In the genomic region with DNA sequence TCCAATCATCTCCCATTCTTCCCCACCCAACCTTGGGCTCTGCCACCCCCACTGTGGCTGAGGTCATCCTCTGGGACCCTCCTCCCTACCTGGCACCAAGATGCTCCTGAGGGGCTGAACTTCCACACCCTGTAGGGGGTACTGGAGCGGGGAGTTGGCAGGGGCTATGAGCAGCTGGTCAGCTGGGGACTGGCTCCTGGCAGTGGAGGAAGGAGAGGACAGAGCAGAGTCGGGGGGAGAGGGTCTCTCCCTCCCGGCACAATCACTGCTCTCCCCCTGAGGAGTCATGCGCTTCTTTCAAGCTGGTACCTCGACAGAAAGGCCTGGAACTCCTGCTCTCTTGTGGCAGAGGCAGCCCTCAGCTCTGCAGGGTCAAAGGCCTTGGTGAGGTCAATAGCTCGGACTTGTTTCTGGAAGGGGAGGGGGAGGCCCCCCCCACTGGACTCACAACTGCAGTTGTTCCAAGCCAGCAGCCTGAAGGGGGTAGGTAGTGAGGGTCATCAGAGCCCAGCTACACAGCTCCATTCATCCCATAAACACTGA, we compare ENCODE assay signal across 15 cellular contexts. TPM values are rescaled to one million over a fixed set of nuclear protein-coding genes. Genes with fewer than 3 reads are reported as not detected.
DNase-seq lines count a peak whose midpoint lies in the region.
"Had no signal": no experiment of that assay in that cellular context is flagged by ENCODE, and none has a peak within 500 bp of the region (broad histone marks: within the 10 kb centered on the region; RNA-seq: fewer than 3 reads in every experiment).

No MANE protein-coding gene starts in this region.

- H3K36me3 ChIP-seq in SJSA1 = peaks cover 64% of the 10 kb centered on the region
- H3K36me3 ChIP-seq: brain microvascular endothelial cell had no signal

- DNase-seq in activated T-cell treated with anti-CD3 and anti-CD28 coated beads, Interleukin-2, amount 50 U/mL, for 48 hours = peak; percentile 7 to 16
- no peak for DNase-seq in activated T-cell treated with anti-CD3 and anti-CD28 coated beads, Interleukin-2, amount 50 U/mL, for 1 hour
- DNase-seq in SJSA1 (ENCODE audit: low read depth in 1 of 2, low spot score in 2 of 2) (peak in 1 of 2 experiments; percentile 96), iPS-NIHi7 (ENCODE audit: extremely low spot score) (peak; percentile 5), NCI-H748 treated with DMSO at 0.1 percent for 48 hours (lab: John Stamatoyannopoulos, UW) (no peak), cortex of kidney (lab: John Stamatoyannopoulos, UW) (no peak), cerebellar cortex (ENCODE audit: low spot score) (no peak)
- DNase-seq: activated naive CD4-positive, alpha-beta T cell treated with anti-CD3 and anti-CD28 coated beads for 36 hours; brain microvascular endothelial cell; EL; KG1; stimulated activated naive CD8-positive, alpha-beta T cell treated with anti-CD3 and anti-CD28 coated beads, Interleukin-15, Interleukin-2, amounts not matched to agents 100 U/mL and 50 U/mL, for 24 hours; WERI-Rb-1 had no signal

- H3K4me1 ChIP-seq in SJSA1 (replicated peaks) = peaks cover 27% of the 10 kb centered on the region

- H3K27ac ChIP-seq in SJSA1 = no peak overlapping the region
- H3K27ac ChIP-seq in temporal lobe (ENCODE audit: low read depth, low read length) = peak overlapping the region; percentile 27
- H3K27ac ChIP-seq: brain microvascular endothelial cell, HL-60 had no signal

- H3K4me3 ChIP-seq in SJSA1 = peak overlapping the region; percentile 58

- peaks cover 14% of the 10 kb centered on the region for H3K27me3 ChIP-seq in SJSA1 (replicated peaks)

- H3K9me3 ChIP-seq in SJSA1 (replicated peaks) = no peaks in the 10 kb centered on the region

RNA-seq across cellular contexts. Expression of a gene that starts 2.0 kb away (rescaled TPM):
- total RNA-seq in SJSA1 (2014; rRNA removed; shearing (Covaris generic)) = 841 and 950 TPM in 2 replicates
- 43.8 TPM for total RNA-seq in temporal lobe

RNA-seq across cellular contexts. Expression of a gene that starts 19.7 kb away (rescaled TPM):
- total RNA-seq in SJSA1 (2014; rRNA removed; shearing (Covaris generic)) = 107 and 145 TPM in 2 replicates
- 23.1 TPM for total RNA-seq in temporal lobe

RNA-seq across cellular contexts. Expression of a gene that starts 26.3 kb away (rescaled TPM):
- 187 and 286 TPM in 2 replicates for total RNA-seq in SJSA1 (2014; rRNA removed; shearing (Covaris generic))
- total RNA-seq in temporal lobe = 47.7 TPM

RNA-seq across cellular contexts. Expression of a gene that starts 40.0 kb away (rescaled TPM):
- total RNA-seq in SJSA1 (2014; rRNA removed; shearing (Covaris generic)) = 544 and 654 TPM in 2 replicates
- total RNA-seq in temporal lobe = 10.3 TPM

Comparison
In these comparisons a context has a peak if more than half of its experiments do, and no peak if none do; other contexts are left out.
1. DNase-seq: peak in activated T-cell treated with anti-CD3 and anti-CD28 coated beads, Interleukin-2, amount 50 U/mL, for 48 hours (2 of 2) and iPS-NIHi7 (single experiment); none in activated T-cell treated with anti-CD3 and anti-CD28 coated beads, Interleukin-2, amount 50 U/mL, for 1 hour (single experiment), NCI-H748 treated with DMSO at 0.1 percent for 48 hours (single experiment), cortex of kidney (single experiment) and cerebellar cortex (single experiment).
2. RNA of a gene that starts 2.0 kb away (total RNA-seq): 841 to 950 TPM in SJSA1; 43.8 TPM in temporal lobe (single experiment); every median in the first group is over 10 times any median in the second.